In genomic region chr14:102751088-102751487, GRCh38 we compare ENCODE assay signal across 21 cellular contexts. TPM values are rescaled to one million over a fixed set of nuclear protein-coding genes. Genes with fewer than 3 reads are reported as not detected.
DNase-seq lines count a peak whose midpoint lies in the region; ATAC-seq and TF ChIP-seq lines count a peak whose summit lies in the region.
"Had no signal": no experiment of that assay in that cellular context is flagged by ENCODE, and none has a peak within 500 bp of the region (broad histone marks: within the 10 kb centered on the region; RNA-seq: fewer than 3 reads in every experiment).

No MANE protein-coding gene starts in this region.

- no peaks in the 10 kb centered on the region for H3F3A ChIP-seq in PC-3 (ENCODE audit: low read length, unreplicated experiment)

- no peaks in the 10 kb centered on the region for H3K27me3 Mint-ChIP-seq in natural killer cell treated with Interleukin-12 subunit alpha and Interleukin-12 subunit beta and Interleukin-15 and Interleukin-18, amount 100 ng/mL, for 72 hours
- no peaks in the 10 kb centered on the region for H3K27me3 Mint-ChIP-seq in natural killer cell (ENCODE audit: low read depth in 2 of 2)
- H3K27me3 Mint-ChIP-seq in neural crest cell (ENCODE audit: low read depth), result no peaks in the 10 kb centered on the region
- H3K27me3 Mint-ChIP-seq: IgD-negative memory B cell had no signal

- TF ChIP-seq CTCF in natural killer cell (IDR thresholded peaks at IDR 0.05), result no peak
- no peak for TF ChIP-seq CTCF in neural crest cell (conservative IDR thresholded peaks at IDR 0.05)
- TF ChIP-seq CTCF in PC-3 (conservative IDR thresholded peaks at IDR 0.05; ENCODE audit: low read depth, low read length), result no peak

- no peak for ATAC-seq in natural killer cell treated with Interleukin-12 subunit alpha and Interleukin-12 subunit beta and Interleukin-15 and Interleukin-18, amount 100 ng/mL, for 72 hours
- ATAC-seq in natural killer cell (no peak), PC-3 (no peak), HG03135 (IDR thresholded peaks at IDR 0.05; ENCODE audit: unreplicated experiment) (no peak)
- ATAC-seq: A549, GM23338, HCT116, Right ventricle myocardium inferior had no signal

- no peaks in the 10 kb centered on the region for H3K36me3 ChIP-seq in PC-3 (ENCODE audit: low read depth, low read length)

- H3K36me3 Mint-ChIP-seq in natural killer cell treated with Interleukin-12 subunit alpha and Interleukin-12 subunit beta and Interleukin-15 and Interleukin-18, amount 100 ng/mL, for 72 hours, result no peaks in the 10 kb centered on the region
- H3K36me3 Mint-ChIP-seq in natural killer cell (no peaks in the 10 kb centered on the region), neural crest cell (ENCODE audit: low read depth) (no peaks in the 10 kb centered on the region)

- no peak overlapping the region for H3K27ac ChIP-seq in PC-3 (ENCODE audit: low read length)
- H3K27ac ChIP-seq: A549 had no signal

- no peak overlapping the region for H3K4me3 ChIP-seq in PC-3 (ENCODE audit: low read length)
- H3K4me3 ChIP-seq: A549, GM23338 had no signal

- no TSS peak for BruUV-seq in PC-3 (replicated peaks; lab: Mats Ljungman, UMichigan)

- H3K27me3 ChIP-seq in PC-3 (ENCODE audit: low read length), result no peaks in the 10 kb centered on the region
- H3K27me3 ChIP-seq: BE2C had no signal

- CTCF ChIA-PET in PC-3 (lab: Charles Lee), result no interaction called here

- no peaks in the 10 kb centered on the region for H3K9me2 ChIP-seq in PC-3 (replicated peaks; ENCODE audit: low read length)

- H2AFZ ChIP-seq in PC-3 (ENCODE audit: low read length), result no peak overlapping the region
- H2AFZ ChIP-seq: GM23338 had no signal

- H3K27ac Mint-ChIP-seq in natural killer cell treated with Interleukin-12 subunit alpha and Interleukin-12 subunit beta and Interleukin-15 and Interleukin-18, amount 100 ng/mL, for 72 hours, result no peak overlapping the region
- no peak overlapping the region for H3K27ac Mint-ChIP-seq in natural killer cell
- peak overlapping the region; percentile 71 for H3K27ac Mint-ChIP-seq in neural crest cell (ENCODE audit: unreplicated experiment)
- H3K27ac Mint-ChIP-seq: GM23338, IgD-negative memory B cell had no signal

- intact Hi-C loops in natural killer cell (cut with micrococcal nuclease) (no loop called here), PC-3 (cut with micrococcal nuclease) (no loop called here)

- no peaks in the 10 kb centered on the region for H3K4me1 ChIP-seq in PC-3 (ENCODE audit: insufficient read depth, low read length)
- H3K4me1 ChIP-seq: A549 had no signal

- H3K79me2 ChIP-seq in PC-3 (ENCODE audit: low read length), result no peaks in the 10 kb centered on the region

- H3K4me1 Mint-ChIP-seq in natural killer cell treated with Interleukin-12 subunit alpha and Interleukin-12 subunit beta and Interleukin-15 and Interleukin-18, amount 100 ng/mL, for 72 hours (ENCODE audit: low read depth in 2 of 2), result no peaks in the 10 kb centered on the region
- H3K4me1 Mint-ChIP-seq in natural killer cell (no peaks in the 10 kb centered on the region), neural crest cell (peaks cover 4% of the 10 kb centered on the region)

- H4K20me1 ChIP-seq in PC-3 (ENCODE audit: low read length), result no peaks in the 10 kb centered on the region

- H3K9me3 Mint-ChIP-seq in natural killer cell treated with Interleukin-12 subunit alpha and Interleukin-12 subunit beta and Interleukin-15 and Interleukin-18, amount 100 ng/mL, for 72 hours, result no peaks in the 10 kb centered on the region
- no peaks in the 10 kb centered on the region for H3K9me3 Mint-ChIP-seq in natural killer cell
- no peaks in the 10 kb centered on the region for H3K9me3 Mint-ChIP-seq in neural crest cell
- H3K9me3 Mint-ChIP-seq: GM23338, IgD-negative memory B cell had no signal

- no peaks in the 10 kb centered on the region for H3K9me3 ChIP-seq in PC-3 (ENCODE audit: low read length)
- H3K9me3 ChIP-seq: A549, BE2C had no signal

- H3K4me2 ChIP-seq in PC-3 (ENCODE audit: low read length), result no peak overlapping the region
- H3K4me2 ChIP-seq: A549, GM23338 had no signal

- no peak overlapping the region for H3K4me3 Mint-ChIP-seq in natural killer cell treated with Interleukin-12 subunit alpha and Interleukin-12 subunit beta and Interleukin-15 and Interleukin-18, amount 100 ng/mL, for 72 hours
- H3K4me3 Mint-ChIP-seq in natural killer cell (no peak overlapping the region), neural crest cell (no peak overlapping the region)
- H3K4me3 Mint-ChIP-seq: GM23338 had no signal

- POLR2A ChIA-PET in PC-3 (lab: Charles Lee; ENCODE audit: unreplicated experiment), result no interaction called here

- H3K9ac ChIP-seq in PC-3 (ENCODE audit: low read length), result no peak overlapping the region

- DNase-seq in natural killer cell treated with Interleukin-12 subunit alpha and Interleukin-12 subunit beta and Interleukin-15 and Interleukin-18, amount 100 ng/mL, for 72 hours (ENCODE audit: low spot score), result peak; percentile 20
- no peak for DNase-seq in natural killer cell
- DNase-seq in NCI-H69 (lab: John Stamatoyannopoulos, UW), result peak; percentile 57
- no peak for DNase-seq in neural crest cell (ENCODE audit: low read depth, low spot score)
- DNase-seq in PC-3, result no peak
- no peak for DNase-seq in activated CD4-positive, CD25-positive, alpha-beta regulatory T cell treated with anti-CD3 and anti-CD28 coated beads, Interleukin-2, amount 50 U/mL, for 72 hours
- DNase-seq: BE2C, COR-L47, Karpas-422, MV-4-11, NCI-H1417 treated with DMSO at 0.1 percent for 48 hours, NCI-H1930, NCI-H345, SW 1271, T-helper 2 cell had no signal

RNA-seq across cellular contexts. Expression of gene TRAF3, which starts 26.2 kb away (rescaled TPM):
- total RNA-seq in natural killer cell treated with Interleukin-12 subunit alpha and Interleukin-12 subunit beta and Interleukin-15 and Interleukin-18, amount 100 ng/mL, for 72 hours, result 10 to 100 TPM; 37.6 to 84.6 TPM
- total RNA-seq in natural killer cell, result 10 to 100 TPM; 21.0 to 31.6 (median 23.5) TPM
- total RNA-seq in neural crest cell, result 25.8 and 29.4 TPM in 2 replicates
- total RNA-seq in PC-3 (2014; rRNA removed), result 19.4 and 35.0 TPM in 2 replicates

Comparison
In these comparisons a context has a peak if more than half of its experiments do, and no peak if none do; other contexts are left out.
1. DNase-seq: peak in natural killer cell treated with Interleukin-12 subunit alpha and Interleukin-12 subunit beta and Interleukin-15 and Interleukin-18, amount 100 ng/mL, for 72 hours (single experiment) and NCI-H69 (single experiment); none in natural killer cell (single experiment), neural crest cell (single experiment), PC-3 (single experiment) and activated CD4-positive, CD25-positive, alpha-beta regulatory T cell treated with anti-CD3 and anti-CD28 coated beads, Interleukin-2, amount 50 U/mL, for 72 hours (single experiment).